8 cellular contexts compared by ENCODE assay signal in genomic region chr10:89163265-89163995, GRCh38. TPM values are rescaled to one million over a fixed set of nuclear protein-coding genes. Genes with fewer than 3 reads are reported as not detected.
DNase-seq lines count a peak whose midpoint lies in the region; ATAC-seq and TF ChIP-seq lines count a peak whose summit lies in the region.

No MANE protein-coding gene starts in this region.

- peak overlapping the region; percentile 57 for H3K4me2 ChIP-seq in parathyroid adenoma (ENCODE audit: low read length)

- no peaks in the 10 kb centered on the region for H3K4me1 ChIP-seq in parathyroid adenoma
- no peaks in the 10 kb centered on the region for H3K4me1 ChIP-seq in aorta (ENCODE audit: control insufficient read depth in 1 of 2, insufficient read depth in 2 of 2, low read length in 2 of 2)
- H3K4me1 ChIP-seq in SJCRH30: no peaks in the 10 kb centered on the region

- TF ChIP-seq CTCF in parathyroid adenoma (IDR thresholded peaks at IDR 0.05): no peak

- no peak overlapping the region for H3K27ac ChIP-seq in parathyroid adenoma
- H3K27ac ChIP-seq in aorta (ENCODE audit: low read depth in 1 of 2, low read length in 2 of 2): no peak overlapping the region
- no peak overlapping the region for H3K27ac ChIP-seq in SJCRH30

- WGBS in aorta, 2 donors: 75 to 77% methylated on average over 6 of the region's 6 CpGs

- H3K36me3 ChIP-seq in parathyroid adenoma (ENCODE audit: control insufficient read depth, insufficient read depth, low read length) (no peaks in the 10 kb centered on the region), aorta (ENCODE audit: control insufficient read depth in 1 of 2, insufficient read depth in 2 of 2, low read length in 1 of 2) (no peaks in the 10 kb centered on the region), SJCRH30 (no peaks in the 10 kb centered on the region)

- H3K9me3 ChIP-seq in parathyroid adenoma (ENCODE audit: control insufficient read depth, low read length) (no peaks in the 10 kb centered on the region), aorta (ENCODE audit: control insufficient read depth, low read length) (peaks cover 1% of the 10 kb centered on the region), SJCRH30 (replicated peaks) (no peaks in the 10 kb centered on the region)

- peak; percentile 97 for ATAC-seq in GM18873 (IDR thresholded peaks at IDR 0.05; ENCODE audit: low FRiP score, unreplicated experiment)
- ATAC-seq in HG03039 (IDR thresholded peaks at IDR 0.05; ENCODE audit: unreplicated experiment): peak; percentile 90
- ATAC-seq in aorta (ENCODE audit: low FRiP score): peak; percentile 48

- H3K27me3 ChIP-seq in parathyroid adenoma (ENCODE audit: control insufficient read depth, insufficient read depth, low read length): no peaks in the 10 kb centered on the region
- peaks cover 0 to 2% of the 10 kb centered on the region in 2 donors for H3K27me3 ChIP-seq in aorta (ENCODE audit: control insufficient read depth in 1 of 2, insufficient read depth in 2 of 2, low read length in 1 of 2)
- H3K27me3 ChIP-seq in SJCRH30: no peaks in the 10 kb centered on the region

- H3K79me2 ChIP-seq in parathyroid adenoma: no peaks in the 10 kb centered on the region

- intact Hi-C loops in aorta (cut with DNase I): no loop called here

- H3K9ac ChIP-seq in parathyroid adenoma: no peak overlapping the region

- DNase-seq in T-helper 9 cell (peak; percentile 1), aorta (peak in 1 of 2 donors; percentile 55), SJCRH30 (no peak), T1000 (lab: John Stamatoyannopoulos, UW) (no peak)
- DNase-seq in central memory CD4-positive, alpha-beta T cell: peak; percentile 36

- H3K4me3 ChIP-seq in parathyroid adenoma (ENCODE audit: low read depth, low read length): peak overlapping the region; percentile 13
- H3K4me3 ChIP-seq in aorta (ENCODE audit: low read length in 2 of 2): no peak overlapping the region
- H3K4me3 ChIP-seq in SJCRH30: no peak overlapping the region

- H2AFZ ChIP-seq in parathyroid adenoma: no peak overlapping the region

RNA-seq across cellular contexts. Expression of gene CH25H, which starts 43.7 kb away (rescaled TPM):
- 1 to 10 TPM; 1.7 to 2.4 TPM for total RNA-seq in aorta
- polyA plus RNA-seq in aorta: 1 to 10 TPM in 1 of 2 donors, not detected in 1; 1.0 TPM
- total RNA-seq in SJCRH30 (2014; rRNA removed; shearing (Covaris generic)): 0.22 TPM in 1 of 2 replicates, not detected in the other

Comparison
In these comparisons a context has a peak if more than half of its experiments do, and no peak if none do; other contexts are left out.
1. DNase-seq: peak in T-helper 9 cell (single experiment) and central memory CD4-positive, alpha-beta T cell (single experiment); none in SJCRH30 (0 of 2) and T1000 (single experiment).
2. Peak in every context shown above with its lines, with median percentiles within 50 percentile points of each other: ATAC-seq.